11 cellular contexts compared by ENCODE assay signal in the genomic region with DNA sequence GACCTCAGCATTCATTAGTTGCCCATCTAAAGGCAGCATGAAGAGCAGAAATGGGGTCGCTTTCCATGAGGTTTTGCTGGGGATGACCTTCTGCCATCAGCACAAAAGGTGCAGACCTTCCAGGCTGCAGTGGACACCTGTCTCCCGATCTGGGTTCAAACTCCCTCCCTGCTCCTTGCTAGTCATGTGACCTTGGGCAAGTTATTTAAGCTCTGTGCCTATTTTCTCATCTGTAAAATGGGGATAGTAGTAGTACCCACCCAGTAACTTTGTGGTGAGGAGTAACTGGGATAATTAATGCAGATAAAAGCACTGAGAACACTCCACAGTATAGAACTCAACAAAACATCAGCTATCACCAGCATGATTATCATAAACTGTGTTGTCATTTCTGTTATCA.
"Had no signal": no experiment of that assay in that cellular context is flagged by ENCODE, and none has a peak within 500 bp of the region (broad histone marks: within the 10 kb centered on the region; RNA-seq: fewer than 3 reads in every experiment).

No MANE protein-coding gene starts in this region.

- H3K27ac ChIP-seq: GM23248 had no signal

- H3K4me1 ChIP-seq: HAP-1 had no signal

- FAIRE-seq: H1, H54 had no signal

- H2AFZ ChIP-seq: GM23248, GM23338 had no signal

- H3K4me3 ChIP-seq: GM23248, GM23338, HAP-1 had no signal

- H3K9ac ChIP-seq: GM23248 had no signal

- H3K9me3 ChIP-seq: HAP-1 had no signal

- ATAC-seq: GM23338, HCT116 had no signal

- H3K4me2 ChIP-seq: GM23338 had no signal

- DNase-seq: GM23248, GOT3, H7, H9, HCEC 1CT, HFFc6 had no signal
